Comparison of ENCODE assay signal across 8 cellular contexts in genomic region chrX:40644821-40645358, GRCh38. TPM values are rescaled to one million over a fixed set of nuclear protein-coding genes. Genes with fewer than 3 reads are reported as not detected.
DNase-seq lines count a peak whose midpoint lies in the region; ATAC-seq and TF ChIP-seq lines count a peak whose summit lies in the region.

No MANE protein-coding gene starts in this region.

- H3K4me3 ChIP-seq in psoas muscle: peak overlapping the region; percentile 45

- peak in 2 of 4 donors; percentile 8 to 9 for ATAC-seq in psoas muscle
- no peak for ATAC-seq in HG02938 (IDR thresholded peaks at IDR 0.05; ENCODE audit: unreplicated experiment)

- peak overlapping the region; percentile 55 for H3K27ac ChIP-seq in psoas muscle

- 18 to 51% (median 24%) methylated on average over 4 of the region's 4 CpGs for WGBS in psoas muscle, 3 donors

- no peaks in the 10 kb centered on the region for H3K9me3 ChIP-seq in psoas muscle

- no peaks in the 10 kb centered on the region for H3K27me3 ChIP-seq in psoas muscle (ENCODE audit: insufficient read depth in 3 of 3, low read length in 2 of 3)

- no peak for TF ChIP-seq CTCF in psoas muscle (IDR thresholded peaks at IDR 0.05)

- peak; percentile 70 for DNase-seq in EL
- peak; percentile 56 for DNase-seq in HCEC 1CT
- peak; percentile 75 for DNase-seq in RKO (ENCODE audit: low spot score)
- peak; percentile 33 for DNase-seq in activated naive CD4-positive, alpha-beta T cell treated with Interleukin-2 at 50 U/mL for 16 hours
- DNase-seq in germinal center (ENCODE audit: low spot score): peak; percentile 38
- DNase-seq in psoas muscle: peak; percentile 38 to 55
- DNase-seq in NCI-H82 (lab: John Stamatoyannopoulos, UW): no peak

- peaks cover 0 to 7% of the 10 kb centered on the region in 2 donors for H3K36me3 ChIP-seq in psoas muscle (ENCODE audit: insufficient read depth in 1 of 2, low read depth in 1 of 2)

- intact Hi-C loops in psoas muscle (cut with DNase I): loop anchor here in 1 of 2 donors (5.0 kb wide), 1 partner anchor 87 kb away; no protein-coding TSS in a partner anchor

- peaks cover 16% of the 10 kb centered on the region for H3K4me1 ChIP-seq in psoas muscle

RNA-seq across cellular contexts. Expression of gene CXorf38, which starts 2.5 kb away (rescaled TPM):
- total RNA-seq in psoas muscle: 1 to 10 TPM; 3.1 to 3.9 (median 3.7) TPM
- 1 to 10 TPM; 2.1 to 2.6 (median 2.3) TPM for polyA plus RNA-seq in psoas muscle

RNA-seq across cellular contexts. Expression of gene MPC1L, which starts 21.7 kb away (rescaled TPM):
- not detected for total RNA-seq in psoas muscle
- not detected for polyA plus RNA-seq in psoas muscle
